Comparison of ENCODE assay signal across 23 cellular contexts in the genomic region with DNA sequence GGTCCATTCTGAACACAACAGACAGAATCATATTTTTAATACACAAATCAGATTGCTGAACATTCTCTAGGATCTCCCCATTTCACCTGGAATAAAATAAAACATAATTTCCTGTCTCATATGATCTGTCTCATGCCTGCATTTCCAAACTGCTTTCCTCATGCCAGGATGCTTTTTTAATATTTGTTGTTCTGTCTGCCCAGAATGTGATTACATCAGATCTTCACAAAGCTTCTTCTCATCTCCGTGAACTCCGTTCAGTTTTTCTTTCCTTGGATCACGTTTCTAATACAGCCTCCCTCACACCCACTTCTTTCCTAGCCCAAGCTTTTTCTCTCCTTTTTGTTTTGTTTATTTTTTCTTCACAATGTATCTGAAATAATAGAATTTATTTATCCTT.
"Had no signal": no experiment of that assay in that cellular context is flagged by ENCODE, and none has a peak within 500 bp of the region (broad histone marks: within the 10 kb centered on the region; RNA-seq: fewer than 3 reads in every experiment).

No MANE protein-coding gene starts in this region.

- H3K4me2 ChIP-seq: hepatocyte had no signal

- H3K27ac ChIP-seq: adrenal gland, coronary artery, dorsolateral prefrontal cortex, gastrocnemius medialis, hepatocyte, right atrium auricular region, thoracic aorta had no signal

- H3K36me3 ChIP-seq: adrenal gland, gastrocnemius medialis, right atrium auricular region, thoracic aorta had no signal

- H3K79me2 ChIP-seq: hepatocyte had no signal

- H3K9me3 ChIP-seq: adrenal gland, gastrocnemius medialis, right atrium auricular region, thoracic aorta had no signal

- H3K4me3 ChIP-seq: adrenal gland, coronary artery, gastrocnemius medialis, hepatocyte, right atrium auricular region, thoracic aorta had no signal

- H3K27me3 ChIP-seq: adrenal gland, gastrocnemius medialis, hepatocyte, right atrium auricular region had no signal

- H3K4me1 ChIP-seq: adrenal gland, gastrocnemius medialis, right atrium auricular region had no signal

- H2AFZ ChIP-seq: hepatocyte had no signal

- ATAC-seq: activated CD8-positive, alpha-beta memory T cell treated with anti-CD3 and anti-CD28 coated beads, Interleukin-2, amount 10 ng/mL, durations not matched to agents 7 days and 5 days; activated CD8-positive, alpha-beta T cell treated with anti-CD3 and anti-CD28 coated beads, Interleukin-2, amount 10 ng/mL, durations not matched to agents 7 days and 5 days; activated T-cell treated with anti-CD3 and anti-CD28 coated beads, Interleukin-2, amount 50 U/mL, for 72 hours; left colon; naive thymus-derived CD8-positive, alpha-beta T cell; stimulated activated naive CD8-positive, alpha-beta T cell treated with anti-CD3 and anti-CD28 coated beads, Interleukin-15, Interleukin-2, amounts not matched to agents 100 U/mL and 50 U/mL, for 24 hours; T-helper 17 cell had no signal

- DNase-seq: activated CD4-positive, alpha-beta T cell treated with anti-CD3 and anti-CD28 coated beads for 1 hour; activated CD8-positive, alpha-beta memory T cell treated with anti-CD3 and anti-CD28 coated beads, Interleukin-2, amount 10 ng/mL, durations not matched to agents 7 days and 5 days; activated CD8-positive, alpha-beta T cell treated with anti-CD3 and anti-CD28 coated beads, Interleukin-2, amount 10 ng/mL, durations not matched to agents 7 days and 5 days; activated naive CD4-positive, alpha-beta T cell treated with Interleukin-2 at 50 U/mL for 16 hours; activated T-cell treated with anti-CD3 and anti-CD28 coated beads, Interleukin-2, amount 50 U/mL, for 72 hours; adrenal gland; aorta; dorsolateral prefrontal cortex; effector memory CD4-positive, alpha-beta T cell; gastrocnemius medialis; immature natural killer cell; kidney; left colon; naive thymus-derived CD8-positive, alpha-beta T cell; stimulated activated CD4-positive, alpha-beta T cell treated with anti-CD3 and anti-CD28 coated beads, Interleukin-12 subunit alpha, Interleukin-12 subunit beta, amount 100 ng/mL, for 4 hours; stimulated activated CD4-positive, alpha-beta T cell treated with anti-CD3 and anti-CD28 coated beads, Interleukin-4, amount 100 ng/mL, for 1 hour; stimulated activated naive CD8-positive, alpha-beta T cell treated with anti-CD3 and anti-CD28 coated beads, Interleukin-15, Interleukin-2, amounts not matched to agents 100 U/mL and 50 U/mL, for 24 hours; T-helper 17 cell; T1000 had no signal
